In the genomic region with DNA sequence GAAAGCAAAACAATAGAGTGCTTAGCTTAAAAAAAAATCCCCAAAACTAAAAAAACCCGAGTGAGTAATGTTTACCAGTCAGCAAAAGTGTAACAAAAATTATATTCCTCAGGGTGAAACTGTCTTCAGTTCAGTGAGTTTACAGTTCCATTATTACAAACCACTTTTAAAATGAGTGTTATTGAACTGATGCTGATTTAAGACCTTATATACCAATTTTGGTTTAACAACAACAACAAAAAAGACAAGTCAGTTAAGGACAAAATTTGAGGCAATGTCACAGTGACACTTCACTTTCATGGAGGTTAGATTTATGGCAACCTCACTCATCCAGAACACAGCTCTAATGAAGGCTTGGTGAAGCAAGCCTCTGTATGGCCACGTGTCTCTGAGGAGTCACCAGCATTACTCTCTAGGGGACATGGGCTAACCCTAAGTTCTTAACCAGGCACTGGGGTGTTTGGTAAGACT, we compare ENCODE assay signal across 11 cellular contexts.
DNase-seq lines count a peak whose midpoint lies in the region; ATAC-seq, FAIRE-seq and TF ChIP-seq lines count a peak whose summit lies in the region.
"Had no signal": no experiment of that assay in that cellular context is flagged by ENCODE, and none has a peak within 500 bp of the region (broad histone marks: within the 10 kb centered on the region; RNA-seq: fewer than 3 reads in every experiment).

No MANE protein-coding gene starts in this region.

- DNase-seq in bronchial epithelial cell (ENCODE audit: low read depth) (peak; percentile 28), NCI-H748 (lab: John Stamatoyannopoulos, UW; ENCODE audit: unreplicated experiment) (no peak), AG20443 (ENCODE audit: low spot score) (no peak), NCI-H774 (lab: John Stamatoyannopoulos, UW) (no peak)
- no peak for DNase-seq in activated T-helper 2 cell treated with anti-CD3 and anti-CD28 coated beads, Interferon-gamma antibody, Interleukin-2, Interleukin-4, amounts not matched to agents 10 μg/mL and 5 μg/mL and 100 μg/mL, durations not matched to agents 14 hours and 24 hours and 36 hours (ENCODE audit: low spot score)
- DNase-seq: CD4-positive, alpha-beta T cell; sigmoid colon had no signal

- H3K27me3 Mint-ChIP-seq in activated T-helper 2 cell treated with anti-CD3 and anti-CD28 coated beads, Interferon-gamma antibody, Interleukin-2, Interleukin-4, amounts not matched to agents 10 μg/mL and 5 μg/mL and 100 μg/mL, durations not matched to agents 14 hours and 24 hours and 36 hours (ENCODE audit: low read depth) = no peaks in the 10 kb centered on the region
- H3K27me3 Mint-ChIP-seq: CD4-positive, alpha-beta T cell had no signal

- ATAC-seq in GM18517 (IDR thresholded peaks at IDR 0.05; ENCODE audit: unreplicated experiment) (peak; percentile 91), GM21526 (IDR thresholded peaks at IDR 0.05; ENCODE audit: low FRiP score, unreplicated experiment) (peak; percentile 81), HG03095 (IDR thresholded peaks at IDR 0.05; ENCODE audit: unreplicated experiment) (peak; percentile 86)

- H3K36me3 Mint-ChIP-seq in activated T-helper 2 cell treated with anti-CD3 and anti-CD28 coated beads, Interferon-gamma antibody, Interleukin-2, Interleukin-4, amounts not matched to agents 10 μg/mL and 5 μg/mL and 100 μg/mL, durations not matched to agents 14 hours and 24 hours and 36 hours (ENCODE audit: low read depth) = no peaks in the 10 kb centered on the region

- H3K4me1 Mint-ChIP-seq in activated T-helper 2 cell treated with anti-CD3 and anti-CD28 coated beads, Interferon-gamma antibody, Interleukin-2, Interleukin-4, amounts not matched to agents 10 μg/mL and 5 μg/mL and 100 μg/mL, durations not matched to agents 14 hours and 24 hours and 36 hours (ENCODE audit: low read depth) = no peaks in the 10 kb centered on the region

- peaks cover 10% of the 10 kb centered on the region for H3K9me3 Mint-ChIP-seq in activated T-helper 2 cell treated with anti-CD3 and anti-CD28 coated beads, Interferon-gamma antibody, Interleukin-2, Interleukin-4, amounts not matched to agents 10 μg/mL and 5 μg/mL and 100 μg/mL, durations not matched to agents 14 hours and 24 hours and 36 hours
- H3K9me3 Mint-ChIP-seq: CD4-positive, alpha-beta T cell had no signal

- no peak for FAIRE-seq in bronchial epithelial cell (lab: Jason Lieb, UNC)
- FAIRE-seq: colon had no signal

- H3K4me3 Mint-ChIP-seq in activated T-helper 2 cell treated with anti-CD3 and anti-CD28 coated beads, Interferon-gamma antibody, Interleukin-2, Interleukin-4, amounts not matched to agents 10 μg/mL and 5 μg/mL and 100 μg/mL, durations not matched to agents 14 hours and 24 hours and 36 hours (ENCODE audit: low read depth) = no peak overlapping the region
- H3K4me3 Mint-ChIP-seq: CD4-positive, alpha-beta T cell had no signal

- TF ChIP-seq CTCF in bronchial epithelial cell (IDR thresholded peaks at IDR 0.05; ENCODE audit: insufficient read depth, low read length, severe bottlenecking) = no peak

- intact Hi-C loops in activated T-helper 2 cell treated with anti-CD3 and anti-CD28 coated beads, Interferon-gamma antibody, Interleukin-2, Interleukin-4, amounts not matched to agents 10 μg/mL and 5 μg/mL and 100 μg/mL, durations not matched to agents 14 hours and 24 hours and 36 hours (cut with micrococcal nuclease) = no loop called here

- no peak overlapping the region for H3K27ac Mint-ChIP-seq in activated T-helper 2 cell treated with anti-CD3 and anti-CD28 coated beads, Interferon-gamma antibody, Interleukin-2, Interleukin-4, amounts not matched to agents 10 μg/mL and 5 μg/mL and 100 μg/mL, durations not matched to agents 14 hours and 24 hours and 36 hours
- H3K27ac Mint-ChIP-seq: CD4-positive, alpha-beta T cell had no signal

- H3K4me3 ChIP-seq in bronchial epithelial cell (ENCODE audit: low read depth, low read length) = no peak overlapping the region
- H3K4me3 ChIP-seq: sigmoid colon had no signal

- H3K36me3 ChIP-seq in bronchial epithelial cell (ENCODE audit: control insufficient read depth, insufficient read depth, low read length) = no peaks in the 10 kb centered on the region
- H3K36me3 ChIP-seq: sigmoid colon had no signal

- H3K27me3 ChIP-seq in bronchial epithelial cell (ENCODE audit: control insufficient read depth, insufficient read depth, low read length) = no peaks in the 10 kb centered on the region
- H3K27me3 ChIP-seq: sigmoid colon had no signal
